ENCODE assay signal across 13 cellular contexts in the genomic region with DNA sequence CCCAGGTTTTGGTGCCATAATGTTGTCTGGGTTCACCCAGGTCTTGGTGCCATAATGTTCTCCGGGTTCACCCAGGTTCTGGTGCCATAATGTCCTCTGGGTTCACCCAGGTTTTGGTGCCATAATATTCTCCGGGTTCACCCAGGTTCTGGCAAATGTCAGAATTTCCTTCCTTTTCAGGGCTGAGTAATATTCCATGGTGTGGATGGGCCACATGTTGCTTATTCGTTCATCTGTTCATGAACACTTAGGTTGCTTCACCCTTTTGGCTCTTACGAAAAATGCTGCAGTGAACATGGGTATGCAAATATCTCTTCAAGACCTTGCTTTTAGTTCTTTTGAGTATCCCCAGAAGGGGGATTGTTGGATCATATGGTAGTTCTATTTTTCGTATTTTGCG. TPM values are rescaled to one million over a fixed set of nuclear protein-coding genes. Genes with fewer than 3 reads are reported as not detected.
DNase-seq lines count a peak whose midpoint lies in the region; ATAC-seq and TF ChIP-seq lines count a peak whose summit lies in the region.
"Had no signal": no experiment of that assay in that cellular context is flagged by ENCODE, and none has a peak within 500 bp of the region (broad histone marks: within the 10 kb centered on the region; RNA-seq: fewer than 3 reads in every experiment).

No MANE protein-coding gene starts in this region.

- CTCF ChIA-PET in activated naive CD4-positive, alpha-beta T cell treated with anti-CD3 and anti-CD28 coated beads for 36 hours (lab: Charles Lee) = no interaction called here
- CTCF ChIA-PET in PC-3 (lab: Charles Lee) = no interaction called here

- H3K4me1 ChIP-seq in PC-3 (ENCODE audit: insufficient read depth, low read length) = peaks cover 12% of the 10 kb centered on the region; the same call in 1 of the 2 replicates

- H3K27ac Mint-ChIP-seq in T-helper 2 cell treated with Interferon-gamma antibody and Interleukin-4, amounts not matched to agents 5 μg/mL and 100 μg/mL, for 36 hours = peak overlapping the region; percentile 28
- H3K27ac Mint-ChIP-seq in activated naive CD4-positive, alpha-beta T cell treated with anti-CD3 and anti-CD28 coated beads, Interleukin-2, amount 50 U/mL, for 24 hours = no peak overlapping the region
- H3K27ac Mint-ChIP-seq in activated naive CD4-positive, alpha-beta T cell treated with anti-CD3 and anti-CD28 coated beads for 36 hours = no peak overlapping the region
- H3K27ac Mint-ChIP-seq in T-helper 17 cell = no peak overlapping the region

- H3F3A ChIP-seq in PC-3 (ENCODE audit: low read length, unreplicated experiment) = no peaks in the 10 kb centered on the region

- H3K9me3 ChIP-seq in T-helper 17 cell (ENCODE audit: control insufficient read depth, low read length, poor library complexity, severe bottlenecking) (no peaks in the 10 kb centered on the region), PC-3 (ENCODE audit: low read length) (no peaks in the 10 kb centered on the region)
- H3K9me3 ChIP-seq: BLaER1 had no signal

- peaks cover 9% of the 10 kb centered on the region for H3K36me3 Mint-ChIP-seq in T-helper 2 cell treated with Interferon-gamma antibody and Interleukin-4, amounts not matched to agents 5 μg/mL and 100 μg/mL, for 36 hours (ENCODE audit: low read depth)
- no peaks in the 10 kb centered on the region for H3K36me3 Mint-ChIP-seq in activated naive CD4-positive, alpha-beta T cell treated with anti-CD3 and anti-CD28 coated beads, Interleukin-2, amount 50 U/mL, for 24 hours
- peaks cover 1% of the 10 kb centered on the region for H3K36me3 Mint-ChIP-seq in activated naive CD4-positive, alpha-beta T cell treated with anti-CD3 and anti-CD28 coated beads for 36 hours (ENCODE audit: low read depth)
- H3K36me3 Mint-ChIP-seq in T-helper 17 cell (ENCODE audit: low read depth) = no peaks in the 10 kb centered on the region

- POLR2A ChIA-PET in PC-3 (lab: Charles Lee; ENCODE audit: unreplicated experiment) = no interaction called here

- no peak for DNase-seq in T-helper 2 cell treated with Interferon-gamma antibody and Interleukin-4, amounts not matched to agents 5 μg/mL and 100 μg/mL, for 36 hours (ENCODE audit: low spot score)
- DNase-seq in T-helper 2 cell (no peak), T-helper 17 cell (no peak), PC-3 (no peak)
- DNase-seq in activated naive CD4-positive, alpha-beta T cell treated with anti-CD3 and anti-CD28 coated beads for 36 hours = no peak
- DNase-seq: 8988T, DMS53, GM23248 had no signal

- no peaks in the 10 kb centered on the region for H3K27me3 ChIP-seq in PC-3 (ENCODE audit: low read length)
- H3K27me3 ChIP-seq: BLaER1 had no signal

- H3K9me3 Mint-ChIP-seq in T-helper 2 cell treated with Interferon-gamma antibody and Interleukin-4, amounts not matched to agents 5 μg/mL and 100 μg/mL, for 36 hours = peaks cover 4% of the 10 kb centered on the region
- H3K9me3 Mint-ChIP-seq in activated naive CD4-positive, alpha-beta T cell treated with anti-CD3 and anti-CD28 coated beads, Interleukin-2, amount 50 U/mL, for 24 hours = no peaks in the 10 kb centered on the region
- peaks cover 3% of the 10 kb centered on the region for H3K9me3 Mint-ChIP-seq in activated naive CD4-positive, alpha-beta T cell treated with anti-CD3 and anti-CD28 coated beads for 36 hours

- TF ChIP-seq CTCF in PC-3 (conservative IDR thresholded peaks at IDR 0.05; ENCODE audit: low read depth, low read length) = no peak

- H3K9ac ChIP-seq in PC-3 (ENCODE audit: low read length) = no peak overlapping the region
- H3K9ac ChIP-seq: GM23248 had no signal

- H3K4me3 Mint-ChIP-seq in T-helper 2 cell treated with Interferon-gamma antibody and Interleukin-4, amounts not matched to agents 5 μg/mL and 100 μg/mL, for 36 hours = peak overlapping the region; percentile 16
- peak overlapping the region; percentile 15 for H3K4me3 Mint-ChIP-seq in activated naive CD4-positive, alpha-beta T cell treated with anti-CD3 and anti-CD28 coated beads, Interleukin-2, amount 50 U/mL, for 24 hours
- H3K4me3 Mint-ChIP-seq in activated naive CD4-positive, alpha-beta T cell treated with anti-CD3 and anti-CD28 coated beads for 36 hours = no peak overlapping the region
- peak overlapping the region; percentile 34 for H3K4me3 Mint-ChIP-seq in T-helper 17 cell

- H3K4me1 Mint-ChIP-seq in T-helper 2 cell treated with Interferon-gamma antibody and Interleukin-4, amounts not matched to agents 5 μg/mL and 100 μg/mL, for 36 hours (ENCODE audit: low read depth) = peaks cover 15% of the 10 kb centered on the region
- peaks cover 11% of the 10 kb centered on the region for H3K4me1 Mint-ChIP-seq in activated naive CD4-positive, alpha-beta T cell treated with anti-CD3 and anti-CD28 coated beads, Interleukin-2, amount 50 U/mL, for 24 hours
- H3K4me1 Mint-ChIP-seq in activated naive CD4-positive, alpha-beta T cell treated with anti-CD3 and anti-CD28 coated beads for 36 hours (ENCODE audit: low read depth) = peaks cover 15% of the 10 kb centered on the region
- H3K4me1 Mint-ChIP-seq in T-helper 17 cell = peaks cover 12% of the 10 kb centered on the region

- BruUV-seq in PC-3 (replicated peaks; lab: Mats Ljungman, UMichigan) = no TSS peak

- no peak overlapping the region for H3K4me3 ChIP-seq in PC-3 (ENCODE audit: low read length)
- H3K4me3 ChIP-seq: GM12878, GM23248 had no signal

- no peak overlapping the region for H3K27ac ChIP-seq in PC-3 (ENCODE audit: low read length)
- H3K27ac ChIP-seq: GM23248 had no signal

- no peak overlapping the region for H3K4me2 ChIP-seq in PC-3 (ENCODE audit: low read length)

- no peaks in the 10 kb centered on the region for H3K9me2 ChIP-seq in PC-3 (replicated peaks; ENCODE audit: low read length)

- H3K79me2 ChIP-seq in PC-3 (ENCODE audit: low read length) = no peaks in the 10 kb centered on the region

- H3K27me3 Mint-ChIP-seq in T-helper 2 cell treated with Interferon-gamma antibody and Interleukin-4, amounts not matched to agents 5 μg/mL and 100 μg/mL, for 36 hours (ENCODE audit: low read depth) = no peaks in the 10 kb centered on the region
- no peaks in the 10 kb centered on the region for H3K27me3 Mint-ChIP-seq in activated naive CD4-positive, alpha-beta T cell treated with anti-CD3 and anti-CD28 coated beads, Interleukin-2, amount 50 U/mL, for 24 hours
- H3K27me3 Mint-ChIP-seq in activated naive CD4-positive, alpha-beta T cell treated with anti-CD3 and anti-CD28 coated beads for 36 hours (ENCODE audit: low read depth) = no peaks in the 10 kb centered on the region
- no peaks in the 10 kb centered on the region for H3K27me3 Mint-ChIP-seq in T-helper 17 cell

- intact Hi-C loops in activated naive CD4-positive, alpha-beta T cell treated with anti-CD3 and anti-CD28 coated beads for 36 hours (cut with micrococcal nuclease) = loop anchor here (2.0 kb wide), 1 partner anchor 28 kb away; no protein-coding TSS in a partner anchor
- intact Hi-C loops in PC-3 (cut with micrococcal nuclease) = no loop called here

- ATAC-seq in T-helper 17 cell (no peak), PC-3 (no peak), HG03280 (IDR thresholded peaks at IDR 0.05; ENCODE audit: unreplicated experiment) (no peak)
- ATAC-seq: HCT116 had no signal

- no peaks in the 10 kb centered on the region for H3K36me3 ChIP-seq in PC-3 (ENCODE audit: low read depth, low read length)

- no peaks in the 10 kb centered on the region for H4K20me1 ChIP-seq in PC-3 (ENCODE audit: low read length)

- H2AFZ ChIP-seq in PC-3 (ENCODE audit: low read length) = no peak overlapping the region
- H2AFZ ChIP-seq: GM23248 had no signal

RNA-seq across cellular contexts. Expression of gene GRAMD4, which starts 15.1 kb away (rescaled TPM):
- 10 to 100 TPM; 34.3 to 35.4 TPM for total RNA-seq in activated naive CD4-positive, alpha-beta T cell treated with anti-CD3 and anti-CD28 coated beads for 36 hours
- total RNA-seq in T-helper 17 cell (10 to 100 TPM; 14.2 to 14.5 TPM), PC-3 (2014; rRNA removed) (18.9 and 25.3 TPM in 2 replicates)
